In the genomic region with DNA sequence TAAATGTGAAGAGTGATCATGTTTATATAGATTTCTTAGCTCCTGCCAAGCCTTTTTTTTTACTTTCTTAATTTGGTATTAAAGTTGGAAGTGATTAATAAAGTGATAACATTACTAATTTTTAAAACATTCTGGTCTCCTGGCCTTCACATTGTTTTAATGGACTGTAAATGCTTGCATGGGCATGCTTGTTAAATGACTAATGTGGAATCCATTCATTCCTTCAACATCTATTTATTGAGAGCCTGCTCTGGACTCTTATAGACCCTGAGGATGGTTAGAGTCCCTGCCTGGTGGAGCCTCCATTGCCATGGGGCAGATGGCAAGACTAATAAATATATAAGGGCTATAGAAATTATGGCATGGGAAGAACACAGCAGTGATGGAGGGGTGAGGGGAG, we compare ENCODE assay signal across 22 cellular contexts.
DNase-seq lines count a peak whose midpoint lies in the region; ATAC-seq and TF ChIP-seq lines count a peak whose summit lies in the region.
"Had no signal": no experiment of that assay in that cellular context is flagged by ENCODE, and none has a peak within 500 bp of the region (broad histone marks: within the 10 kb centered on the region; RNA-seq: fewer than 3 reads in every experiment).

No MANE protein-coding gene starts in this region.

- no peaks in the 10 kb centered on the region for H3K36me3 ChIP-seq in SJSA1
- H3K36me3 ChIP-seq in heart right ventricle = no peaks in the 10 kb centered on the region
- H3K36me3 ChIP-seq: esophagus squamous epithelium, HAP-1, ovary had no signal

- intact Hi-C loops in heart right ventricle (cut with DNase I) = no loop called here

- peak overlapping the region; percentile 31; the same call in 1 of the 2 replicates for H3K27ac ChIP-seq in SJSA1
- H3K27ac ChIP-seq in heart right ventricle = no peak overlapping the region
- H3K27ac ChIP-seq: esophagus squamous epithelium, ovary, SK-N-MC had no signal

- ATAC-seq in heart right ventricle = no peak
- ATAC-seq in stimulated activated naive CD8-positive, alpha-beta T cell treated with anti-CD3 and anti-CD28 coated beads, Interleukin-15, Interleukin-2, amounts not matched to agents 100 U/mL and 50 U/mL, for 24 hours = no peak
- ATAC-seq in HG03439 (IDR thresholded peaks at IDR 0.05; ENCODE audit: unreplicated experiment) = no peak
- ATAC-seq: activated CD4-positive, alpha-beta T cell treated with anti-CD3 and anti-CD28 coated beads for 36 hours; effector memory CD8-positive, alpha-beta T cell; natural killer cell; right cardiac atrium had no signal

- no peak overlapping the region for H3K4me3 ChIP-seq in SJSA1
- no peak overlapping the region for H3K4me3 ChIP-seq in fibroblast of pulmonary artery (replicated peaks; ENCODE audit: low read depth, low read length)
- H3K4me3 ChIP-seq in heart right ventricle = no peak overlapping the region
- H3K4me3 ChIP-seq: esophagus squamous epithelium, HAP-1, ovary, SK-N-MC had no signal

- H3K4me1 ChIP-seq in SJSA1 (replicated peaks) = peaks cover 23% of the 10 kb centered on the region
- peaks cover 0 to 7% (median 0%) of the 10 kb centered on the region in 9 donors for H3K4me1 ChIP-seq in heart right ventricle
- H3K4me1 ChIP-seq: esophagus squamous epithelium, HAP-1 had no signal

- H3K9me3 ChIP-seq in SJSA1 (replicated peaks) = no peaks in the 10 kb centered on the region
- no peaks in the 10 kb centered on the region for H3K9me3 ChIP-seq in heart right ventricle
- H3K9me3 ChIP-seq: esophagus squamous epithelium, HAP-1, ovary had no signal

- H3K27me3 ChIP-seq in SJSA1 (replicated peaks) (no peaks in the 10 kb centered on the region), heart right ventricle (no peaks in the 10 kb centered on the region)
- H3K27me3 ChIP-seq: esophagus squamous epithelium, ovary had no signal

- TF ChIP-seq CTCF in fibroblast of pulmonary artery (IDR thresholded peaks at IDR 0.05; ENCODE audit: low read length, missing control alignments) (no peak), heart right ventricle (IDR thresholded peaks at IDR 0.05) (no peak)

- peak; percentile 17 for DNase-seq in ELR (ENCODE audit: low read depth)
- DNase-seq in SJSA1 (ENCODE audit: low read depth in 1 of 2, low spot score in 2 of 2) = peak in 1 of 2 experiments; percentile 26
- DNase-seq in fibroblast of pulmonary artery (ENCODE audit: low read depth) = peak; percentile 9
- DNase-seq in renal cortical epithelial cell (ENCODE audit: low read depth) = peak; percentile 77
- no peak for DNase-seq in heart right ventricle
- no peak for DNase-seq in stimulated activated naive CD8-positive, alpha-beta T cell treated with anti-CD3 and anti-CD28 coated beads, Interleukin-15, Interleukin-2, amounts not matched to agents 100 U/mL and 50 U/mL, for 24 hours
- DNase-seq: activated CD4-positive, alpha-beta T cell treated with anti-CD3 and anti-CD28 coated beads for 36 hours; activated T-cell treated with anti-CD3 and anti-CD28 coated beads, Interleukin-2, amount 50 U/mL, for 24 hours; AML-193; DMS53; effector memory CD8-positive, alpha-beta T cell; esophagus squamous epithelium; natural killer cell; NCI-H1092; NCI-H187 treated with DMSO at 0.1 percent for 48 hours; NCI-H526 treated with DMSO at 0.1 percent for 48 hours; ovary; right cardiac atrium; stimulated activated naive CD4-positive, alpha-beta T cell treated with Interleukin-2 at 50 U/mL for 16 hours had no signal

Comparison
In these comparisons a context has a peak if more than half of its experiments do, and no peak if none do; other contexts are left out.
1. DNase-seq: peak in ELR (single experiment), fibroblast of pulmonary artery (single experiment) and renal cortical epithelial cell (single experiment); none in heart right ventricle (0 of 2) and stimulated activated naive CD8-positive, alpha-beta T cell treated with anti-CD3 and anti-CD28 coated beads, Interleukin-15, Interleukin-2, amounts not matched to agents 100 U/mL and 50 U/mL, for 24 hours (single experiment).